ENCODE assay signal across 1 cellular context in the genomic region with DNA sequence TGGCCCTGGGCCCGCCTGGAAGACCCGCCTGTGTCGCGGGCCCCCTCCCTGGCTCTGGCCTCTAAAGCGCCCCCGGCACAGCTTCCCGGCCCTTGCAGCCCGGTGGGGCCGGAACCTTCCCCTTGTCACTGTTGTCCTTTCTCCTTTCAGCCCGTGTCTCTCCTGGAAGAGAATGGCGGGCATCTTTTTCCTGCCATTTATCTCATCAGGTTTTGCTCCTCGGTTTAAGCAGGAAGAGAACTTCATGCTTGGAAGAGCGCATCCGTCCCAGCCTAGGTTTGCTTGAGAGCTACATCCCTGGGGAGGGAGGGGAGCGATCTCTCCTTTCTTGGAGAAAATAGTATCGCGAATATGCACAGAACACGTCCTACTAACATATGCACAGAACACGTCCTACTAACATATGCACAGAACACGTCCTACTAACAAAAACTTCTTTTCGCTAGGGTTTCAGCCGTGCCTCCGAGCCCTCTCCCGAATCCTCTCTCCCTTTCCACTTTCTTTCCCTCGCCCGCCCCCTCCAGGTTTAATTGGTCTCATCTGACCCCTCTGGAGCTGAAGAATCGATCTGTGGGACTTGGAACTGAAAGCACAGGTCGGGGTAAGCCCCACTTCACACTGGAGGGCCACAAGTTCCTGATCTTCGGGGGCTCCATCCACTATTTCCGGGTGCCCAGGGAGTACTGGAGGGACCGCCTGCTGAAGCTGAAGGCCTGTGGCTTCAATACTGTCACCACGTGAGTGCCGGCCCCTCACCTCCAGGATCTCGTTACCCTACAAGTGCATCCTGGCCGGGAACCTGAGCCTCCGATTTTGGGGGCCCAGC.
TF ChIP-seq lines count a peak whose summit lies in the region.

No MANE protein-coding gene starts in this region.

TF ChIP-seq in GM23338, 12 proteins besides CTCF, POLR2A, EP300 and RAD21:
- TF ChIP-seq CREB1 (CRISPR knock-in tag; IDR thresholded peaks at IDR 0.05; ENCODE audit: low read depth) (no peak), NANOG (IDR thresholded peaks at IDR 0.05; ENCODE audit: borderline replicate concordance) (no peak), JUNB (IDR thresholded peaks at IDR 0.05; ENCODE audit: unreplicated experiment) (no peak), EZH2 (IDR thresholded peaks at IDR 0.05; ENCODE audit: low read depth, unreplicated experiment) (no peak), EZH2phosphoT487 (IDR thresholded peaks at IDR 0.05; ENCODE audit: unreplicated experiment) (no peak), POLR2AphosphoS5 (IDR thresholded peaks at IDR 0.05; ENCODE audit: low read depth) (no peak; the same call in 1 of the 2 replicates), ZNF114 (CRISPR knock-in tag; IDR thresholded peaks at IDR 0.05) (no peak)
- TF ChIP-seq, protein P1, sequence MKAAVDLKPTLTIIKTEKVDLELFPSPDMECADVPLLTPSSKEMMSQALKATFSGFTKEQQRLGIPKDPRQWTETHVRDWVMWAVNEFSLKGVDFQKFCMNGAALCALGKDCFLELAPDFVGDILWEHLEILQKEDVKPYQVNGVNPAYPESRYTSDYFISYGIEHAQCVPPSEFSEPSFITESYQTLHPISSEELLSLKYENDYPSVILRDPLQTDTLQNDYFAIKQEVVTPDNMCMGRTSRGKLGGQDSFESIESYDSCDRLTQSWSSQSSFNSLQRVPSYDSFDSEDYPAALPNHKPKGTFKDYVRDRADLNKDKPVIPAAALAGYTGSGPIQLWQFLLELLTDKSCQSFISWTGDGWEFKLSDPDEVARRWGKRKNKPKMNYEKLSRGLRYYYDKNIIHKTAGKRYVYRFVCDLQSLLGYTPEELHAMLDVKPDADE (IDR thresholded peaks at IDR 0.05) = no peak
- TF ChIP-seq, protein P2, sequence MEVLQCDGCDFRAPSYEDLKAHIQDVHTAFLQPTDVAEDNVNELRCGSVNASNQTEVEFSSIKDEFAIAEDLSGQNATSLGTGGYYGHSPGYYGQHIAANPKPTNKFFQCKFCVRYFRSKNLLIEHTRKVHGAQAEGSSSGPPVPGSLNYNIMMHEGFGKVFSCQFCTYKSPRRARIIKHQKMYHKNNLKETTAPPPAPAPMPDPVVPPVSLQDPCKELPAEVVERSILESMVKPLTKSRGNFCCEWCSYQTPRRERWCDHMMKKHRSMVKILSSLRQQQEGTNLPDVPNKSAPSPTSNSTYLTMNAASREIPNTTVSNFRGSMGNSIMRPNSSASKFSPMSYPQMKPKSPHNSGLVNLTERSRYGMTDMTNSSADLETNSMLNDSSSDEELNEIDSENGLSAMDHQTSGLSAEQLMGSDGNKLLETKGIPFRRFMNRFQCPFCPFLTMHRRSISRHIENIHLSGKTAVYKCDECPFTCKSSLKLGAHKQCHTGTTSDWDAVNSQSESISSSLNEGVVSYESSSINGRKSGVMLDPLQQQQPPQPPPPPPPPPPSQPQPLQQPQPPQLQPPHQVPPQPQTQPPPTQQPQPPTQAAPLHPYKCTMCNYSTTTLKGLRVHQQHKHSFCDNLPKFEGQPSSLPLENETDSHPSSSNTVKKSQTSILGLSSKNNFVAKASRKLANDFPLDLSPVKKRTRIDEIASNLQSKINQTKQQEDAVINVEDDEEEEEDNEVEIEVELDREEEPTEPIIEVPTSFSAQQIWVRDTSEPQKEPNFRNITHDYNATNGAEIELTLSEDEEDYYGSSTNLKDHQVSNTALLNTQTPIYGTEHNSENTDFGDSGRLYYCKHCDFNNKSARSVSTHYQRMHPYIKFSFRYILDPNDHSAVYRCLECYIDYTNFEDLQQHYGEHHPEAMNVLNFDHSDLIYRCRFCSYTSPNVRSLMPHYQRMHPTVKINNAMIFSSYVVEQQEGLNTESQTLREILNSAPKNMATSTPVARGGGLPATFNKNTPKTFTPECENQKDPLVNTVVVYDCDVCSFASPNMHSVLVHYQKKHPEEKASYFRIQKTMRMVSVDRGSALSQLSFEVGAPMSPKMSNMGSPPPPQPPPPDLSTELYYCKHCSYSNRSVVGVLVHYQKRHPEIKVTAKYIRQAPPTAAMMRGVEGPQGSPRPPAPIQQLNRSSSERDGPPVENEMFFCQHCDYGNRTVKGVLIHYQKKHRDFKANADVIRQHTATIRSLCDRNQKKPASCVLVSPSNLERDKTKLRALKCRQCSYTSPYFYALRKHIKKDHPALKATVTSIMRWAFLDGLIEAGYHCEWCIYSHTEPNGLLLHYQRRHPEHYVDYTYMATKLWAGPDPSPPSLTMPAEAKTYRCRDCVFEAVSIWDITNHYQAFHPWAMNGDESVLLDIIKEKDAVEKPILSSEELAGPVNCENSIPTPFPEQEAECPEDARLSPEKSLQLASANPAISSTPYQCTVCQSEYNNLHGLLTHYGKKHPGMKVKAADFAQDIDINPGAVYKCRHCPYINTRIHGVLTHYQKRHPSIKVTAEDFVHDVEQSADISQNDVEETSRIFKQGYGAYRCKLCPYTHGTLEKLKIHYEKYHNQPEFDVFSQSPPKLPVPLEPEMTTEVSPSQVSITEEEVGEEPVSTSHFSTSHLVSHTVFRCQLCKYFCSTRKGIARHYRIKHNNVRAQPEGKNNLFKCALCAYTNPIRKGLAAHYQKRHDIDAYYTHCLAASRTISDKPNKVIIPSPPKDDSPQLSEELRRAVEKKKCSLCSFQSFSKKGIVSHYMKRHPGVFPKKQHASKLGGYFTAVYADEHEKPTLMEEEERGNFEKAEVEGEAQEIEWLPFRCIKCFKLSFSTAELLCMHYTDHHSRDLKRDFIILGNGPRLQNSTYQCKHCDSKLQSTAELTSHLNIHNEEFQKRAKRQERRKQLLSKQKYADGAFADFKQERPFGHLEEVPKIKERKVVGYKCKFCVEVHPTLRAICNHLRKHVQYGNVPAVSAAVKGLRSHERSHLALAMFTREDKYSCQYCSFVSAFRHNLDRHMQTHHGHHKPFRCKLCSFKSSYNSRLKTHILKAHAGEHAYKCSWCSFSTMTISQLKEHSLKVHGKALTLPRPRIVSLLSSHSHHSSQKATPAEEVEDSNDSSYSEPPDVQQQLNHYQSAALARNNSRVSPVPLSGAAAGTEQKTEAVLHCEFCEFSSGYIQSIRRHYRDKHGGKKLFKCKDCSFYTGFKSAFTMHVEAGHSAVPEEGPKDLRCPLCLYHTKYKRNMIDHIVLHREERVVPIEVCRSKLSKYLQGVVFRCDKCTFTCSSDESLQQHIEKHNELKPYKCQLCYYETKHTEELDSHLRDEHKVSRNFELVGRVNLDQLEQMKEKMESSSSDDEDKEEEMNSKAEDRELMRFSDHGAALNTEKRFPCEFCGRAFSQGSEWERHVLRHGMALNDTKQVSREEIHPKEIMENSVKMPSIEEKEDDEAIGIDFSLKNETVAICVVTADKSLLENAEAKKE (CRISPR knock-in tag; IDR thresholded peaks at IDR 0.05) = no peak
- TF ChIP-seq, protein P3, sequence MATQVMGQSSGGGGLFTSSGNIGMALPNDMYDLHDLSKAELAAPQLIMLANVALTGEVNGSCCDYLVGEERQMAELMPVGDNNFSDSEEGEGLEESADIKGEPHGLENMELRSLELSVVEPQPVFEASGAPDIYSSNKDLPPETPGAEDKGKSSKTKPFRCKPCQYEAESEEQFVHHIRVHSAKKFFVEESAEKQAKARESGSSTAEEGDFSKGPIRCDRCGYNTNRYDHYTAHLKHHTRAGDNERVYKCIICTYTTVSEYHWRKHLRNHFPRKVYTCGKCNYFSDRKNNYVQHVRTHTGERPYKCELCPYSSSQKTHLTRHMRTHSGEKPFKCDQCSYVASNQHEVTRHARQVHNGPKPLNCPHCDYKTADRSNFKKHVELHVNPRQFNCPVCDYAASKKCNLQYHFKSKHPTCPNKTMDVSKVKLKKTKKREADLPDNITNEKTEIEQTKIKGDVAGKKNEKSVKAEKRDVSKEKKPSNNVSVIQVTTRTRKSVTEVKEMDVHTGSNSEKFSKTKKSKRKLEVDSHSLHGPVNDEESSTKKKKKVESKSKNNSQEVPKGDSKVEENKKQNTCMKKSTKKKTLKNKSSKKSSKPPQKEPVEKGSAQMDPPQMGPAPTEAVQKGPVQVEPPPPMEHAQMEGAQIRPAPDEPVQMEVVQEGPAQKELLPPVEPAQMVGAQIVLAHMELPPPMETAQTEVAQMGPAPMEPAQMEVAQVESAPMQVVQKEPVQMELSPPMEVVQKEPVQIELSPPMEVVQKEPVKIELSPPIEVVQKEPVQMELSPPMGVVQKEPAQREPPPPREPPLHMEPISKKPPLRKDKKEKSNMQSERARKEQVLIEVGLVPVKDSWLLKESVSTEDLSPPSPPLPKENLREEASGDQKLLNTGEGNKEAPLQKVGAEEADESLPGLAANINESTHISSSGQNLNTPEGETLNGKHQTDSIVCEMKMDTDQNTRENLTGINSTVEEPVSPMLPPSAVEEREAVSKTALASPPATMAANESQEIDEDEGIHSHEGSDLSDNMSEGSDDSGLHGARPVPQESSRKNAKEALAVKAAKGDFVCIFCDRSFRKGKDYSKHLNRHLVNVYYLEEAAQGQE (IDR thresholded peaks at IDR 0.05; ENCODE audit: unreplicated experiment) = no peak
